ENCODE assay signal across 9 cellular contexts in the genomic region with DNA sequence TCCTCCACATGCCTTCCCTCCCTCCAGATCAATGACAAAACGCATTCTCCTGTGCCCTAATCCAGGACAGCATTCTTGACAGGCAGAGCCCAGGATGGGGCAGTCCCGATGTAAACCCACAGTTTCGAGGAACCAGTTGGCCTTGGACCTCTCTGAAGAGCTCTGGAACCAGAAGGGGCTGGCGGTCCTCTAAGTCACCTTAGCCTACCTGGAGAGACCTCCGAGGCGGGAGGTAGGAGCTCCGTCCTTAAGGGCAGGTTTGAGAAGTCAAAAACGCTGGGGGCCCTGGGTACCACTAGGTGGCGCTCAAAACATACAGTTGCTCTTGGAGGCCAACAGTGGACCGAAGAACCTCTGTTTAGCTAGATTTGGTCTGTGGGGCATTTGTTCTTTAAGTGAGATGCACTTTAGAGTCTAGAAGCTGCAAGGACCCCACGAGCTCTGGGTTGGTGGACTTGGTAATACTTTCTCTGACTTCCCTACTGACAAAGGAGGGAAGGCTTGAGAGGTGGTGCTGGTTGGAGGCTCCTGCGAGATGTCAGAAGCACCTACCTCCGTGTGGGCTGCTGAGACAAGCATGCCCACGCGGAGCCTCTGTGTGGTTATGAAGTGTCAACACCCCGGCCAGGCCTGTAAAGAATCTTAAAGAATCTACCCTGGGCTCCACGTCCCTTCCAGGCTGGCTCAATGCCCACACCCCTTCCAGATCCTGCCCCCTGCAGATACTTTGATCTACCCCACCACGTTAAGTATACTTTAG.
A peak's percentile ranks its signal among the peaks of the same experiment; 100 is the strongest.
DNase-seq lines count a peak whose midpoint lies in the region; ATAC-seq, FAIRE-seq and TF ChIP-seq lines count a peak whose summit lies in the region.
"Had no signal": no experiment of that assay in that cellular context is flagged by ENCODE, and none has a peak within 500 bp of the region (broad histone marks: within the 10 kb centered on the region; RNA-seq: fewer than 3 reads in every experiment).

No MANE protein-coding gene starts in this region.

- no peak for FAIRE-seq in HepG2 (lab: Jason Lieb, UNC)

- no peaks in the 10 kb centered on the region for H4K20me1 ChIP-seq in DOHH2 (ENCODE audit: control insufficient read depth, insufficient read depth, low read depth, low read length)
- no peaks in the 10 kb centered on the region for H4K20me1 ChIP-seq in HepG2 (ENCODE audit: insufficient read depth, low read length)

- H3K79me2 ChIP-seq in DOHH2 (ENCODE audit: control insufficient read depth, low read length) (no peaks in the 10 kb centered on the region), HepG2 (ENCODE audit: insufficient read depth, low read length) (no peaks in the 10 kb centered on the region)

- POLR2A ChIA-PET in HepG2 (lab: Yijun Ruan, JAX), result no interaction called here

- TF ChIP-seq EP300 in HepG2 (IDR thresholded peaks at IDR 0.05; ENCODE audit: low read depth in 2 of 2, low read length in 2 of 2), result no peak
- TF ChIP-seq EP300 in HepG2 (CRISPR knock-in tag; IDR thresholded peaks at IDR 0.05; ENCODE audit: borderline replicate concordance), result no peak

- peak; percentile 78 for TF ChIP-seq RAD21 in HepG2 (CRISPR knock-in tag; IDR thresholded peaks at IDR 0.05)

- WGBS in HepG2 (ENCODE audit: low lambda C conversion rate), result 31% methylated on average over 9 of the region's 18 CpGs

- no peaks in the 10 kb centered on the region for H3F3A ChIP-seq in DOHH2 (ENCODE audit: control insufficient read depth, insufficient read depth)

- H3K9me2 ChIP-seq in DOHH2 (replicated peaks; ENCODE audit: control insufficient read depth, low read length), result no peaks in the 10 kb centered on the region

- H3K4me1 ChIP-seq in DOHH2 (ENCODE audit: control insufficient read depth, low read length), result peaks cover 7% of the 10 kb centered on the region; the same call in 1 of the 2 replicates
- H3K4me1 ChIP-seq in HepG2 (ENCODE audit: insufficient read depth, low read length), result no peaks in the 10 kb centered on the region

- no peak overlapping the region for H3K4me3 ChIP-seq in DOHH2 (ENCODE audit: low read length)
- no peak overlapping the region for H3K4me3 ChIP-seq in choroid plexus epithelial cell (ENCODE audit: low read depth, low read length)
- no peak overlapping the region for H3K4me3 ChIP-seq in HepG2 (replicated peaks in 1 of 3; ENCODE audit: insufficient read depth in 1 of 3, low read depth in 2 of 3, low read length in 3 of 3)

- no peak overlapping the region for H2AFZ ChIP-seq in HepG2 (ENCODE audit: low read length)

- CTCF ChIA-PET in HepG2 (lab: Yijun Ruan, JAX; ENCODE audit: low intra/inter-chr PET ratio, low total read pairs), result interaction anchor here (1.7 to 1.8 kb wide), 2 partner anchors 495 to 671 kb away, joined by 4 to 22 read pairs; no protein-coding TSS in a partner anchor

- in situ Hi-C loops in HepG2 (cut with HindIII; ENCODE audit: extremely low pct_ligation_motif_present, low pct_unique_long_range_greater_than_20kb), result no loop called here

- TF ChIP-seq POLR2A in HepG2 (IDR thresholded peaks at IDR 0.05; ENCODE audit: insufficient read depth in 1 of 2, low read depth in 2 of 2, low read length in 2 of 2), result no peak

- H3K36me3 ChIP-seq in DOHH2 (ENCODE audit: control insufficient read depth, low read length) (no peaks in the 10 kb centered on the region), HepG2 (replicated peaks in 1 of 2; ENCODE audit: control insufficient read depth in 1 of 2, insufficient read depth in 2 of 2, low read length in 2 of 2) (no peaks in the 10 kb centered on the region)

- peaks cover 7% of the 10 kb centered on the region; the same call in 1 of the 2 replicates for H3K27me3 ChIP-seq in DOHH2 (ENCODE audit: control insufficient read depth, low read length)
- H3K27me3 ChIP-seq in HepG2 (ENCODE audit: control insufficient read depth in 1 of 2, insufficient read depth in 2 of 2, low read length in 2 of 2), result no peaks in the 10 kb centered on the region; a peak in 1 of 5 replicates

- H3K4me2 ChIP-seq in DOHH2 (ENCODE audit: low read length) (no peak overlapping the region), HepG2 (ENCODE audit: low read depth, low read length) (no peak overlapping the region)

- intact Hi-C loops in HepG2 (cut with micrococcal nuclease; ENCODE audit: unreplicated experiment), result loop anchor here (1.0 to 10.0 kb wide), 2 partner anchors 603 to 671 kb away; partner anchors contain the start of gene NOPCHAP1

- no peaks in the 10 kb centered on the region for H3K9me3 ChIP-seq in DOHH2 (ENCODE audit: control insufficient read depth, insufficient read depth, low read length)
- H3K9me3 ChIP-seq in HepG2 (ENCODE audit: low read length), result no peaks in the 10 kb centered on the region

- no TSS peak for BruUV-seq in HepG2 (replicated peaks; lab: Mats Ljungman, UMichigan)

- ATAC-seq in HG03045 (IDR thresholded peaks at IDR 0.05; ENCODE audit: unreplicated experiment) (peak; percentile 65), HepG2 (peak; percentile 94), HG03025 (IDR thresholded peaks at IDR 0.05; ENCODE audit: low FRiP score, unreplicated experiment) (no peak)

- DNase-seq in NCI-H510A (lab: John Stamatoyannopoulos, UW) (peak; percentile 44), choroid plexus epithelial cell (ENCODE audit: low read depth) (peak; percentile 89), HepG2 (ENCODE audit: low spot score) (peak; percentile 48)
- DNase-seq in activated CD4-positive, alpha-beta T cell treated with anti-CD3 and anti-CD28 coated beads for 4 hours, result peak; percentile 77 to 88
- peak; percentile 71 to 74 for DNase-seq in stimulated activated CD4-positive, alpha-beta T cell treated with anti-CD3 and anti-CD28 coated beads, Interleukin-4, amount 100 ng/mL, for 4 hours

- H3K9ac ChIP-seq in HepG2 (ENCODE audit: insufficient read depth, low read depth, low read length), result no peak overlapping the region

- peak; percentile 95 for TF ChIP-seq CTCF in DOHH2 (IDR thresholded peaks at IDR 0.05; ENCODE audit: low read depth, low read length, poor library complexity, severe bottlenecking)
- peak; percentile 98 for TF ChIP-seq CTCF in choroid plexus epithelial cell (conservative IDR thresholded peaks at IDR 0.05; ENCODE audit: low read depth, low read length)
- peak; percentile 90 for TF ChIP-seq CTCF in HepG2 (CRISPR knock-in tag; IDR thresholded peaks at IDR 0.05)

- H3K27ac ChIP-seq in DOHH2 (ENCODE audit: low read depth, low read length) (no peak overlapping the region), HepG2 (ENCODE audit: extremely low read length, insufficient read depth, low read length) (no peak overlapping the region)
- H3K27ac ChIP-seq: epithelial cell of prostate had no signal

TF ChIP-seq in HepG2, 621 proteins besides CTCF, POLR2A, EP300 and RAD21:
- TF ChIP-seq XRCC5 (optimal IDR thresholded peaks at IDR 0.05; ENCODE audit: low read length), result peak; percentile 24
- TF ChIP-seq, protein P1, sequence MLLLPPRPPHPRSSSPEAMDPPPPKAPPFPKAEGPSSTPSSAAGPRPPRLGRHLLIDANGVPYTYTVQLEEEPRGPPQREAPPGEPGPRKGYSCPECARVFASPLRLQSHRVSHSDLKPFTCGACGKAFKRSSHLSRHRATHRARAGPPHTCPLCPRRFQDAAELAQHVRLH (CRISPR knock-in tag; IDR thresholded peaks at IDR 0.05; ENCODE audit: borderline replicate concordance, low read depth), result no peak
- peak; percentile 87 for TF ChIP-seq SMC3 (IDR thresholded peaks at IDR 0.05; ENCODE audit: low read length)
- peak; percentile 90 for TF ChIP-seq STAG1 (CRISPR knock-in tag; IDR thresholded peaks at IDR 0.05)
- TF ChIP-seq, protein P2, sequence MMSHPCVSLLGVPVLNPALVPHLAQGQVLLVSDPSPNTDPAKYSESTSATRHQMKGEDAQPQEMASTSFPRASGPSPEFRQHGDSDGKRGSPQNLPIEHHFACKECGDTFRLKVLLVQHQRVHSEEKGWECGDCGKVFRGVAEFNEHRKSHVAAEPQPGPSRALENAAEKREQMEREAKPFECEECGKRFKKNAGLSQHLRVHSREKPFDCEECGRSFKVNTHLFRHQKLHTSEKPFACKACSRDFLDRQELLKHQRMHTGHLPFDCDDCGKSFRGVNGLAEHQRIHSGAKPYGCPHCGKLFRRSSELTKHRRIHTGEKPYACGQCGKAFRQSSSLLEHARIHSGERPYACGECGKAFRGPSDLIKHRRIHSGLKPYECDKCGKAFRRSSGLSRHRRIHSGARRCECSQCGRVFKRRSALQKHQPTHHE (CRISPR knock-in tag; IDR thresholded peaks at IDR 0.05; ENCODE audit: borderline replicate concordance), result no peak
- no peak for TF ChIP-seq ZNF350 (CRISPR knock-in tag; IDR thresholded peaks at IDR 0.05; ENCODE audit: borderline replicate concordance, low read depth)
- TF ChIP-seq ZNF501 (CRISPR knock-in tag; IDR thresholded peaks at IDR 0.05), result peak; percentile 51; the same call in 1 of the 2 replicates
